26 cellular contexts compared by ENCODE assay signal in the genomic region with DNA sequence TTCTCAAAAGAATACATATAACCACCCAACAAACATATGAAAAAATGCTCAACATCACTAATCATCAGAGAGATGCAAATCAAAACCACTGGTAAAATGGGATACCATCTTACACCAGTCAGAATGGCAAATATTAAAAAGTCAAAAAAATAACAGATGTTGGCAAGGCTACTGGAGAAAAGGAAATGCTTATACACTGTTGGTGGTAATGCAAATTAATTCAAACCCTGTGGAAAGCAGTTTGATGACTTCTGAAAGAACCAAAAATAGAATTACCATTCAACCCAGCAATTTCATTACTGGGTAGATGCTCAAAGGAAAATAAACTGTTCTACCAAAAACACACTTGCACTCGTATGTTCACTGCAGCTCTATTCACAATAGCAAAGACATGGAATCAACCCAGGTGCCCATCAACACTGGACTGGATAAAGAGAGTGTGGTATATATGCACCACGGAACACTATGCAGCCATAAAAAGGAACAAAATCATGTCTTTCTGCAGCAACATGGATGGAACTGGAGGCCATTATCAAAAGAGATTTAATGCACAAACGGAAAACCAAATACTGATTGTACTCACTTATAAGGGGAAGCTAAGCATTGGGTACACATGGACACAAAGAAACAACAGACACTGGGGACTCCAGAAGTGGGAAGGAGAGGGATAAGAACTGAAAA.
"Had no signal": no experiment of that assay in that cellular context is flagged by ENCODE, and none has a peak within 500 bp of the region (broad histone marks: within the 10 kb centered on the region; RNA-seq: fewer than 3 reads in every experiment).

No MANE protein-coding gene starts in this region.

- H3K27me3 Mint-ChIP-seq: progenitor cell of endocrine pancreas had no signal

- ATAC-seq: left colon; left lung; lower lobe of right lung; natural killer cell; sciatic nerve; stimulated activated naive B cell treated with anti-CD40 and anti-IgM and Interleukin-4, amounts not matched to agents 10 μg/mL and 1 μg/mL and 100 μg/mL, for 72 hours; stimulated activated naive CD8-positive, alpha-beta T cell treated with anti-CD3 and anti-CD28 coated beads, Interleukin-15, Interleukin-2, amounts not matched to agents 100 U/mL and 50 U/mL, for 24 hours; upper lobe of right lung had no signal

- H3K27ac Mint-ChIP-seq: immature natural killer cell; naive B cell; natural killer cell; nephron progenitor cell; progenitor cell of endocrine pancreas; stimulated activated naive B cell treated with anti-CD40 and anti-IgM and Interleukin-4, amounts not matched to agents 10 μg/mL and 1 μg/mL and 100 μg/mL, for 72 hours had no signal

- DNase-seq: hypothalamus; immature natural killer cell; kidney; left colon; left lung; lower lobe of right lung; mammary epithelial cell; mesenchymal stem cell; naive B cell; natural killer cell; nephron progenitor cell; ovary; stimulated activated CD4-positive, alpha-beta T cell treated with anti-CD3 and anti-CD28 coated beads, Interleukin-12 subunit alpha, Interleukin-12 subunit beta, amount 100 ng/mL, for 4 hours; stimulated activated CD4-positive, alpha-beta T cell treated with anti-CD3 and anti-CD28 coated beads, Interleukin-15, amount 100 ng/mL, for 24 hours; stimulated activated CD4-positive, alpha-beta T cell treated with anti-CD3 and anti-CD28 coated beads, Interleukin-2, amount 100 ng/mL, for 24 hours; stimulated activated CD4-positive, alpha-beta T cell treated with anti-CD3 and anti-CD28 coated beads, Interleukin-4, amount 100 ng/mL, for 1 hour; stimulated activated naive B cell treated with anti-CD40 and anti-IgM and Interleukin-4, amounts not matched to agents 10 μg/mL and 1 μg/mL and 100 μg/mL, for 72 hours; stimulated activated naive CD8-positive, alpha-beta T cell treated with anti-CD3 and anti-CD28 coated beads, Interleukin-15, Interleukin-2, amounts not matched to agents 100 U/mL and 50 U/mL, for 24 hours; stomach; testis; thyroid gland; transverse colon; upper lobe of right lung had no signal

- FAIRE-seq: kidney, urothelium cell line had no signal

- H3K9me3 Mint-ChIP-seq: immature natural killer cell; natural killer cell; nephron progenitor cell; stimulated activated naive B cell treated with anti-CD40 and anti-IgM and Interleukin-4, amounts not matched to agents 10 μg/mL and 1 μg/mL and 100 μg/mL, for 72 hours had no signal

- H3K4me1 Mint-ChIP-seq: immature natural killer cell; naive B cell; nephron progenitor cell; stimulated activated naive B cell treated with anti-CD40 and anti-IgM and Interleukin-4, amounts not matched to agents 10 μg/mL and 1 μg/mL and 100 μg/mL, for 72 hours had no signal

- H3K4me3 Mint-ChIP-seq: immature natural killer cell; natural killer cell; nephron progenitor cell; stimulated activated naive B cell treated with anti-CD40 and anti-IgM and Interleukin-4, amounts not matched to agents 10 μg/mL and 1 μg/mL and 100 μg/mL, for 72 hours had no signal

- H3K36me3 Mint-ChIP-seq: naive B cell; natural killer cell; stimulated activated naive B cell treated with anti-CD40 and anti-IgM and Interleukin-4, amounts not matched to agents 10 μg/mL and 1 μg/mL and 100 μg/mL, for 72 hours had no signal
